8 cellular contexts compared by ENCODE assay signal in the genomic region with DNA sequence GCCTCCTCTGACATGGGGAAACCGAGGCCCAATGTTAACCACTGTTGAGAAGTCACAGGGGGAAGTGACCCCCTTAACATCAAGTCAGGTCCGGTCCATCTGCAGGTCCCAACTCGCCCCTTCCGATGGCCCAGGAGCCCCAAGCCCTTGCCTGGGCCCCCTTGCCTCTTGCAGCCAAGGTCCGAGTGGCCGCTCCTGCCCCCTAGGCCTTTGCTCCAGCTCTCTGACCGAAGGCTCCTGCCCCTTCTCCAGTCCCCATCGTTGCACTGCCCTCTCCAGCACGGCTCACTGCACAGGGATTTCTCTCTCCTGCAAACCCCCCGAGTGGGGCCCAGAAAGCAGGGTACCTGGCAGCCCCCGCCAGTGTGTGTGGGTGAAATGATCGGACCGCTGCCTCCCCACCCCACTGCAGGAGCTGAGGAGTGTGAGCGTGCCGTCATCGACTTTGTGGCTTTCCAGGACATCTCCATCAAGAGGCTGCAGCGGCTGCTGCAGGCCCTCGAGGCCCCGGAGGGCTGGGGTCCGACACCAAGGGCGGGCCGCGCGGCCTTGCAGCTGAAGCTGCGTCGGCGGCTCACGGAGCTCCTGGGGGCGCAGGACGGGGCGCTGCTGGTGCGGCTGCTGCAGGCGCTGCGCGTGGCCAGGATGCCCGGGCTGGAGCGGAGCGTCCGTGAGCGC. TPM values are rescaled to one million over a fixed set of nuclear protein-coding genes. Genes with fewer than 3 reads are reported as not detected.
DNase-seq lines count a peak whose midpoint lies in the region; ATAC-seq, FAIRE-seq and TF ChIP-seq lines count a peak whose summit lies in the region.
"Had no signal": no experiment of that assay in that cellular context is flagged by ENCODE, and none has a peak within 500 bp of the region (broad histone marks: within the 10 kb centered on the region; RNA-seq: fewer than 3 reads in every experiment).

No MANE protein-coding gene starts in this region.

- H3K4me3 ChIP-seq in GM12878 (no peak overlapping the region), osteoblast (ENCODE audit: insufficient read depth, low read length) (no peak overlapping the region)
- H3K4me3 ChIP-seq: cardiac muscle cell had no signal

- H3K36me3 ChIP-seq in GM12878 (ENCODE audit: control insufficient read depth in 2 of 2, insufficient read depth in 2 of 2, low read length in 1 of 2): no peaks in the 10 kb centered on the region; a peak in 1 of 4 replicates
- no peaks in the 10 kb centered on the region for H3K36me3 ChIP-seq in osteoblast (ENCODE audit: insufficient read depth, low read length)
- H3K36me3 ChIP-seq: cardiac muscle cell had no signal

- H3K4me1 ChIP-seq in GM12878 (ENCODE audit: control insufficient read depth, insufficient read depth, low read length) (peaks cover 16% of the 10 kb centered on the region), osteoblast (ENCODE audit: insufficient read depth, low read length) (peaks cover 31% of the 10 kb centered on the region)

- no peak for TF ChIP-seq EP300 in GM12878 (IDR thresholded peaks at IDR 0.05; ENCODE audit: borderline replicate concordance in 1 of 2, control insufficient read depth in 1 of 2, low read depth in 2 of 2, low read length in 2 of 2)

- POLR2A ChIA-PET in GM12878 (lab: Charles Lee): interaction anchor here (1.6 kb wide), 1 partner anchor 123 kb away, joined by 7 read pairs; no protein-coding TSS in a partner anchor

- CTCF ChIA-PET in GM12878 (lab: Yijun Ruan, JAX): interaction anchor here (1.6 kb wide), 1 partner anchor 10 kb away, joined by 8 read pairs; the partner anchor contains the start of genes ARFRP1 and ZGPAT

- 98% methylated on average over 24 of the region's 40 CpGs for WGBS in GM12878 (ENCODE audit: insufficient coverage, insufficient replicate concordance, low lambda C conversion rate, missing lambda C conversion rate)

- H4K20me1 ChIP-seq in GM12878 (ENCODE audit: control insufficient read depth, insufficient read depth) (no peaks in the 10 kb centered on the region), osteoblast (ENCODE audit: insufficient read depth, low read length) (no peaks in the 10 kb centered on the region)

- DNase-seq in GM12892 (ENCODE audit: insufficient read length): peak; percentile 18
- DNase-seq in GM12878 (ENCODE audit: low read depth, low spot score): no peak
- DNase-seq in osteoblast (ENCODE audit: insufficient read length, low spot score, missing footprints): peak; percentile 85
- no peak for DNase-seq in kidney tubule cell (ENCODE audit: low spot score)
- DNase-seq in putamen (ENCODE audit: low spot score): no peak
- DNase-seq in COR-L47 (lab: John Stamatoyannopoulos, UW): no peak
- DNase-seq: activated CD4-positive, alpha-beta T cell treated with anti-CD3 and anti-CD28 coated beads, Interleukin-2, amount 10 ng/mL, durations not matched to agents 7 days and 5 days had no signal

- no peak for ATAC-seq in GM12878

- H2AFZ ChIP-seq in GM12878 (ENCODE audit: control insufficient read depth, low read depth, low read length) (no peak overlapping the region), osteoblast (ENCODE audit: low read length) (no peak overlapping the region)

- TF ChIP-seq CTCF in GM12878 (IDR thresholded peaks at IDR 0.05 in 2 of 3, conservative IDR thresholded peaks at IDR 0.05 in 1 of 3; ENCODE audit: control insufficient read depth in 2 of 3, extremely low read depth in 1 of 3, insufficient read depth in 1 of 3, low read depth in 3 of 3, low read length in 3 of 3) (no peak), osteoblast (IDR thresholded peaks at IDR 0.05; ENCODE audit: extremely low read depth, low read depth, low read length) (no peak)

- TF ChIP-seq RAD21 in GM12878 (IDR thresholded peaks at IDR 0.05; ENCODE audit: insufficient read depth, low read depth, low read length): no peak

- BruUV-seq in GM12878 (replicated peaks; lab: Mats Ljungman, UMichigan): no TSS peak

- TF ChIP-seq POLR2A in GM12892 (IDR thresholded peaks at IDR 0.05; ENCODE audit: low read depth, low read length) (0 out of 2 replicates have a peak, but pooled peaks have one; percentile 32), GM12878 (IDR thresholded peaks at IDR 0.05; ENCODE audit: low read depth, low read length) (peak; percentile 49)

- H3K27me3 ChIP-seq in GM12878 (replicated peaks in 1 of 2; ENCODE audit: control insufficient read depth in 2 of 2, insufficient read depth in 2 of 2, low read length in 1 of 2): no peaks in the 10 kb centered on the region
- H3K27me3 ChIP-seq in osteoblast (ENCODE audit: insufficient read depth, low read length): no peaks in the 10 kb centered on the region
- H3K27me3 ChIP-seq: cardiac muscle cell had no signal

- in situ Hi-C loops in GM12878 (cut with MboI): no loop called here

- H3K4me2 ChIP-seq in GM12878 (ENCODE audit: control insufficient read depth, insufficient read depth): no peak overlapping the region
- no peak overlapping the region for H3K4me2 ChIP-seq in osteoblast (ENCODE audit: insufficient read depth, low read length)

- SMC1A ChIA-PET in GM12878 (lab: Charles Lee; ENCODE audit: uncharacterized antibody, unreplicated experiment): interaction anchor here (1.6 kb wide), 2 partner anchors 38 to 160 kb away, joined by 3 to 4 read pairs; partner anchors contain the start of gene LIME1

- no peak overlapping the region for H3K27ac ChIP-seq in GM12878 (ENCODE audit: control insufficient read depth, insufficient read depth)
- H3K27ac ChIP-seq in osteoblast (ENCODE audit: low read depth, low read length): peak overlapping the region; percentile 88
- H3K27ac ChIP-seq: cardiac muscle cell had no signal

- RAD21 ChIA-PET in GM12878 (lab: Charles Lee; ENCODE audit: unreplicated experiment): interaction anchor here (0.6 to 1.6 kb wide), 5 partner anchors 10 to 500 kb away, joined by 3 to 4 read pairs (median 3); partner anchors contain the start of genes ARFRP1, TPD52L2 and ZGPAT

- H3K79me2 ChIP-seq in GM12878 (ENCODE audit: control insufficient read depth, insufficient read depth, low read length) (no peaks in the 10 kb centered on the region), osteoblast (ENCODE audit: insufficient read depth, low read length) (peaks cover 2% of the 10 kb centered on the region)

- no peaks in the 10 kb centered on the region for H3K9me3 ChIP-seq in GM12878 (replicated peaks; ENCODE audit: control insufficient read depth, insufficient read depth, low read length)
- H3K9me3 ChIP-seq in osteoblast (ENCODE audit: low read depth, low read length): no peaks in the 10 kb centered on the region

- intact Hi-C loops in GM12878 (cut with micrococcal nuclease; ENCODE audit: unreplicated experiment): loop anchor here (2.0 kb wide), 1 partner anchor 89 kb away; no protein-coding TSS in a partner anchor

- FAIRE-seq in GM12892 (lab: Jason Lieb, UNC): no peak
- FAIRE-seq in GM12878 (lab: Jason Lieb, UNC): no peak

- H3K9ac ChIP-seq in GM12878 (ENCODE audit: control insufficient read depth, insufficient read depth, low read length): no peak overlapping the region

RNA-seq across cellular contexts. Expression of gene TNFRSF6B, which starts 1.6 kb away (rescaled TPM):
- polyA plus RNA-seq in GM12892 (2012; ENCODE audit: missing spikeins): not detected
- not detected in 2 replicates for total RNA-seq in GM12878 (2013; cell fraction: nucleolus; rRNA removed)
- 0.71 and 1.8 TPM in 2 replicates for total RNA-seq in GM12878 (2014; rRNA removed)
- not detected in 2 replicates for total RNA-seq in GM12878 (2014; rRNA removed; fragmentation: Illumina TruSeq; extraction: Trizol)
- total RNA-seq in GM12878 (2021): not detected in 2 replicates
- not detected for polyA plus RNA-seq in GM12878 (2011; ENCODE audit: low read depth)
- not detected in 2 replicates for polyA plus RNA-seq in GM12878 (2011; rRNA removed)
- polyA plus RNA-seq in GM12878 (2011; cell fraction: cytosol; rRNA removed): 0.75 and 1.7 TPM in 2 replicates
- 11.0 and 11.6 TPM in 2 replicates for polyA plus RNA-seq in GM12878 (2011; cell fraction: nucleus; rRNA removed)
- polyA plus RNA-seq in GM12878 (2012): 0.38 and 0.65 TPM in 2 replicates
- not detected in 2 replicates for polyA plus RNA-seq in GM12878 (2014; fragmentation: Illumina TruSeq; extraction: Trizol)
- not detected for polyA plus RNA-seq in GM12878 (2014; fragmentation: Nextera tagmentation; extraction: Ambion mirVana)
- polyA plus RNA-seq in GM12878 (2014; rRNA removed): 1.9 and 2.2 TPM in 2 replicates
- polyA plus RNA-seq in GM12878 (2016; fragmentation: Nextera tagmentation; extraction: Ambion mirVana): under 1 TPM in 1 of 2 experiments, not detected in 1; 0.67 TPM
- not detected in 2 replicates for polyA minus RNA-seq in GM12878 (2011; rRNA and poly(A)+ RNA removed)
- polyA minus RNA-seq in GM12878 (2011; cell fraction: cytosol; rRNA and poly(A)+ RNA removed): not detected in 2 replicates
- polyA minus RNA-seq in GM12878 (2011; cell fraction: nucleus; rRNA and poly(A)+ RNA removed): not detected in 2 replicates
- total RNA-seq in osteoblast: 2.1 and 2.9 TPM in 2 replicates

RNA-seq across cellular contexts. Expression of gene ARFRP1, which starts 9.8 kb away (rescaled TPM):
- 14.8 TPM for polyA plus RNA-seq in GM12892 (2012; ENCODE audit: missing spikeins)
- 70.8 and 77.8 TPM in 2 replicates for total RNA-seq in GM12878 (2013; cell fraction: nucleolus; rRNA removed)
- total RNA-seq in GM12878 (2014; rRNA removed) (40.6 and 41.6 TPM in 2 replicates), GM12878 (2014; rRNA removed; fragmentation: Illumina TruSeq; extraction: Trizol) (18.2 and 21.6 TPM in 2 replicates), GM12878 (2021) (52.1 and 55.1 TPM in 2 replicates), osteoblast (21.7 and 23.0 TPM in 2 replicates)
- polyA plus RNA-seq in GM12878 (2011; ENCODE audit: low read depth): 11.9 TPM
- polyA plus RNA-seq in GM12878 (2011; rRNA removed) (23.1 and 27.6 TPM in 2 replicates), GM12878 (2014; fragmentation: Illumina TruSeq; extraction: Trizol) (5.2 and 11.7 TPM in 2 replicates), GM12878 (2014; fragmentation: Nextera tagmentation; extraction: Ambion mirVana) (1 to 10 TPM in 1 of 2 experiments, under 1 TPM in 1; 0.37 to 3.5 TPM), GM12878 (2014; rRNA removed) (42.6 and 49.0 TPM in 2 replicates), GM12878 (2016; fragmentation: Nextera tagmentation; extraction: Ambion mirVana) (10 to 100 TPM; 66.8 to 71.7 TPM)
- polyA plus RNA-seq in GM12878 (2011; cell fraction: cytosol; rRNA removed): 33.0 and 47.4 TPM in 2 replicates
- 80.3 and 106 TPM in 2 replicates for polyA plus RNA-seq in GM12878 (2011; cell fraction: nucleus; rRNA removed)
- polyA plus RNA-seq in GM12878 (2012): 27.1 and 27.9 TPM in 2 replicates
- polyA minus RNA-seq in GM12878 (2011; rRNA and poly(A)+ RNA removed): 22.1 and 28.6 TPM in 2 replicates
- 7.5 and 9.1 TPM in 2 replicates for polyA minus RNA-seq in GM12878 (2011; cell fraction: cytosol; rRNA and poly(A)+ RNA removed)
- polyA minus RNA-seq in GM12878 (2011; cell fraction: nucleus; rRNA and poly(A)+ RNA removed): 29.5 and 51.3 TPM in 2 replicates

RNA-seq across cellular contexts. Expression of gene ZGPAT, which starts 9.8 kb away (rescaled TPM):
- 8.6 TPM for polyA plus RNA-seq in GM12892 (2012; ENCODE audit: missing spikeins)
- total RNA-seq in GM12878 (2013; cell fraction: nucleolus; rRNA removed): 17.5 and 26.2 TPM in 2 replicates
- total RNA-seq in GM12878 (2014; rRNA removed) (23.3 and 24.4 TPM in 2 replicates), GM12878 (2014; rRNA removed; fragmentation: Illumina TruSeq; extraction: Trizol) (5.3 and 7.4 TPM in 2 replicates), GM12878 (2021) (34.8 and 37.2 TPM in 2 replicates), osteoblast (15.6 and 18.8 TPM in 2 replicates)
- polyA plus RNA-seq in GM12878 (2011; ENCODE audit: low read depth): 15.5 TPM
- polyA plus RNA-seq in GM12878 (2011; rRNA removed) (4.8 and 12.7 TPM in 2 replicates), GM12878 (2014; fragmentation: Illumina TruSeq; extraction: Trizol) (1.3 and 4.9 TPM in 2 replicates), GM12878 (2014; fragmentation: Nextera tagmentation; extraction: Ambion mirVana) (under 1 TPM; 0.58 to 0.79 TPM), GM12878 (2014; rRNA removed) (26.7 and 31.6 TPM in 2 replicates), GM12878 (2016; fragmentation: Nextera tagmentation; extraction: Ambion mirVana) (10 to 100 TPM; 42.5 to 52.9 TPM)
- 14.4 and 24.5 TPM in 2 replicates for polyA plus RNA-seq in GM12878 (2011; cell fraction: cytosol; rRNA removed)
- polyA plus RNA-seq in GM12878 (2011; cell fraction: nucleus; rRNA removed): 44.3 and 66.3 TPM in 2 replicates
- polyA plus RNA-seq in GM12878 (2012): 16.7 and 24.9 TPM in 2 replicates
- polyA minus RNA-seq in GM12878 (2011; rRNA and poly(A)+ RNA removed): 8.0 and 15.6 TPM in 2 replicates
- 7.4 and 9.8 TPM in 2 replicates for polyA minus RNA-seq in GM12878 (2011; cell fraction: cytosol; rRNA and poly(A)+ RNA removed)
- polyA minus RNA-seq in GM12878 (2011; cell fraction: nucleus; rRNA and poly(A)+ RNA removed): 7.1 and 15.2 TPM in 2 replicates

RNA-seq across cellular contexts. Expression of gene LIME1, which starts 38.5 kb away (rescaled TPM):
- 0.47 TPM for polyA plus RNA-seq in GM12892 (2012; ENCODE audit: missing spikeins)
- 15.2 and 16.4 TPM in 2 replicates for total RNA-seq in GM12878 (2013; cell fraction: nucleolus; rRNA removed)
- total RNA-seq in GM12878 (2014; rRNA removed) (72.3 and 109 TPM in 2 replicates), GM12878 (2014; rRNA removed; fragmentation: Illumina TruSeq; extraction: Trizol) (3.3 and 3.9 TPM in 2 replicates), GM12878 (2021) (78.1 and 92.7 TPM in 2 replicates), osteoblast (1.8 and 2.9 TPM in 2 replicates)
- polyA plus RNA-seq in GM12878 (2011; ENCODE audit: low read depth): 12.0 TPM
- polyA plus RNA-seq in GM12878 (2011; rRNA removed) (3.1 and 7.2 TPM in 2 replicates), GM12878 (2014; fragmentation: Illumina TruSeq; extraction: Trizol) (0.32 and 1.1 TPM in 2 replicates), GM12878 (2014; fragmentation: Nextera tagmentation; extraction: Ambion mirVana) (1 to 10 TPM in 1 of 2 experiments, under 1 TPM in 1; 0.35 to 1.7 TPM), GM12878 (2014; rRNA removed) (102 and 128 TPM in 2 replicates), GM12878 (2016; fragmentation: Nextera tagmentation; extraction: Ambion mirVana) (100 to 1,000 TPM; 119 to 154 TPM)
- 25.0 and 57.5 TPM in 2 replicates for polyA plus RNA-seq in GM12878 (2011; cell fraction: cytosol; rRNA removed)
- 82.2 and 136 TPM in 2 replicates for polyA plus RNA-seq in GM12878 (2011; cell fraction: nucleus; rRNA removed)
- polyA plus RNA-seq in GM12878 (2012): 44.2 and 49.4 TPM in 2 replicates
- 1.2 and 5.4 TPM in 2 replicates for polyA minus RNA-seq in GM12878 (2011; rRNA and poly(A)+ RNA removed)
- polyA minus RNA-seq in GM12878 (2011; cell fraction: cytosol; rRNA and poly(A)+ RNA removed): 15.1 and 15.2 TPM in 2 replicates
- polyA minus RNA-seq in GM12878 (2011; cell fraction: nucleus; rRNA and poly(A)+ RNA removed): 15.1 and 31.5 TPM in 2 replicates

RNA-seq across cellular contexts. Expression of gene RTEL1, which starts 39.9 kb away (rescaled TPM):
- polyA plus RNA-seq in GM12892 (2012; ENCODE audit: missing spikeins): 10.9 TPM
- total RNA-seq in GM12878 (2013; cell fraction: nucleolus; rRNA removed): 62.9 and 77.1 TPM in 2 replicates
- total RNA-seq in GM12878 (2014; rRNA removed) (14.5 and 18.0 TPM in 2 replicates), GM12878 (2014; rRNA removed; fragmentation: Illumina TruSeq; extraction: Trizol) (5.0 and 5.9 TPM in 2 replicates), GM12878 (2021) (29.5 and 37.2 TPM in 2 replicates), osteoblast (10.9 and 11.8 TPM in 2 replicates)
- polyA plus RNA-seq in GM12878 (2011; ENCODE audit: low read depth): 2.8 TPM
- polyA plus RNA-seq in GM12878 (2011; rRNA removed) (7.5 and 14.9 TPM in 2 replicates), GM12878 (2014; fragmentation: Illumina TruSeq; extraction: Trizol) (3.9 and 7.7 TPM in 2 replicates), GM12878 (2014; fragmentation: Nextera tagmentation; extraction: Ambion mirVana) (under 1 TPM in 1 of 2 experiments, not detected in 1; 0.40 TPM), GM12878 (2014; rRNA removed) (15.8 and 16.8 TPM in 2 replicates), GM12878 (2016; fragmentation: Nextera tagmentation; extraction: Ambion mirVana) (10 to 100 TPM; 15.6 to 17.0 TPM)
- 8.0 and 11.8 TPM in 2 replicates for polyA plus RNA-seq in GM12878 (2011; cell fraction: cytosol; rRNA removed)
- 126 and 149 TPM in 2 replicates for polyA plus RNA-seq in GM12878 (2011; cell fraction: nucleus; rRNA removed)
- 7.2 and 10.1 TPM in 2 replicates for polyA plus RNA-seq in GM12878 (2012)
- 19.0 and 22.7 TPM in 2 replicates for polyA minus RNA-seq in GM12878 (2011; rRNA and poly(A)+ RNA removed)
- 6.0 and 6.1 TPM in 2 replicates for polyA minus RNA-seq in GM12878 (2011; cell fraction: cytosol; rRNA and poly(A)+ RNA removed)
- 35.8 and 62.4 TPM in 2 replicates for polyA minus RNA-seq in GM12878 (2011; cell fraction: nucleus; rRNA and poly(A)+ RNA removed)

Comparison
In these comparisons a context has a peak if more than half of its experiments do, and no peak if none do; other contexts are left out.
1. DNase-seq: peak in GM12892 (single experiment) and osteoblast (single experiment); none in GM12878 (single experiment), kidney tubule cell (single experiment), putamen (single experiment) and COR-L47 (single experiment).